Comparison of ENCODE assay signal across 18 cellular contexts in the genomic region with DNA sequence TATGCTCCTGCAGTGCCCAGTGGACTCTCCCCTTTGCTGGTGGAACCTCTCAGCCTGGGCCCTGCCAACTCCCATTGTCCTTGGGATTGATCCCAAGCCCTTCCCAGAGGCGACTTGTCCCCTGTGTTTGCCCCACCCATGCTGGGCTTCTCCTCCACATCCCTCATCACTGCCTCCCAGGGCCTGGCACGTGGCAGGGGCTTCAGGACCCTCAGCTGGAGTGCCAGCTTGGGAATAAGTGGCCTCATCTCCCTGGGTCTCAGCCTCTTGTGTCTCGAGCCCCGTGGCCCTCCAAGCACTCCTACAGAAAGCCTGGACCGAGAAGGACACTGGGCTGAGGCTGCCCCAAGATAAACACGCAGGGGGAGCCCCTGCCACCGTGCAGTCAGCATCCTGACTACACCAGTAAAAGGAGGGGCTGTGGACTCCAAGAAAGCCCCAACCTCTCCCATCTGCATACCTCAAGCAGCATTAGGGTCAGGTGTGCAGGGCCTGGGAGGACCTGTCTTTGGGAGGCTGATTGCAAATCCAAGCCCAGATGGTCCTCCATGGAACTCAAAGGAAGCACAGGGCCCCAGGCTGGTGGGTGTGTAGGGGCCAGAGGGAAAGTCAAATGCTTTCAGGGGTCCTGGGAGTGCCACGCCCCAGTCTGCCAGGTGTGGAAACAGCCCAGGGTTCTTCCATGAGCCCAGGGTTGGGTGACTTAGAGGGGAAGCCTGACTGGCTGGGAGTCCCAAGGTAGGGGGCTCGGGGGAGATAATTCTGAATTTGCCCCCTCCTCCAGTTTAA. TPM values are rescaled to one million over a fixed set of nuclear protein-coding genes. Genes with fewer than 3 reads are reported as not detected.
A peak's percentile ranks its signal among the peaks of the same experiment; 100 is the strongest.
DNase-seq lines count a peak whose midpoint lies in the region; ATAC-seq and TF ChIP-seq lines count a peak whose summit lies in the region.
"Had no signal": no experiment of that assay in that cellular context is flagged by ENCODE, and none has a peak within 500 bp of the region (broad histone marks: within the 10 kb centered on the region; RNA-seq: fewer than 3 reads in every experiment).

No MANE protein-coding gene starts in this region.

- peak; percentile 11 for DNase-seq in left ventricle myocardium superior
- DNase-seq in Right ventricle myocardium superior: no peak
- peak; percentile 30 for DNase-seq in activated CD8-positive, alpha-beta memory T cell treated with anti-CD3 and anti-CD28 coated beads, Interleukin-2, amount 10 ng/mL, durations not matched to agents 7 days and 5 days
- peak; percentile 35 for DNase-seq in left lobe of liver (ENCODE audit: low spot score)
- peak; percentile 52 for DNase-seq in type B pancreatic cell (ENCODE audit: extremely low spot score, unreplicated experiment)
- DNase-seq in DMS153 treated with DMSO at 0.1 percent for 48 hours (lab: John Stamatoyannopoulos, UW; ENCODE audit: unreplicated experiment): no peak
- no peak for DNase-seq in mesenchymal stem cell
- DNase-seq: activated gamma-delta T cell treated with Interleukin-2 at 50 U/mL for 16 hours; CD8-positive, alpha-beta memory T cell; NCI-H187; NK-92 treated with Interleukin-12 subunit alpha and Interleukin-12 subunit beta, amount 100 ng/mL, for 24 hours; retina had no signal

- no peak overlapping the region for H3K9ac ChIP-seq in mesenchymal stem cell (ENCODE audit: low read length)

- H3K23ac ChIP-seq in mesenchymal stem cell (ENCODE audit: low read length in 2 of 2): no peak overlapping the region

- H4K8ac ChIP-seq in mesenchymal stem cell (ENCODE audit: low read length): no peak overlapping the region

- H4K91ac ChIP-seq in mesenchymal stem cell (ENCODE audit: low read length): no peak overlapping the region

- H3K18ac ChIP-seq in mesenchymal stem cell (ENCODE audit: low read depth in 1 of 2, low read length in 2 of 2): no peak overlapping the region

- H3K79me1 ChIP-seq in mesenchymal stem cell (replicated peaks; ENCODE audit: low read length, poor library complexity, severe bottlenecking): no peaks in the 10 kb centered on the region

- H3K4me1 ChIP-seq in mesenchymal stem cell (ENCODE audit: control insufficient read depth, insufficient read depth, low read depth, low read length): no peaks in the 10 kb centered on the region

- no peak overlapping the region for H2BK5ac ChIP-seq in mesenchymal stem cell (ENCODE audit: low read depth, low read length, poor library complexity, severe bottlenecking)

- ATAC-seq in left ventricle myocardium superior: no peak
- no peak for ATAC-seq in Right ventricle myocardium superior (ENCODE audit: poor library complexity)
- ATAC-seq in activated CD8-positive, alpha-beta memory T cell treated with anti-CD3 and anti-CD28 coated beads, Interleukin-2, amount 10 ng/mL, durations not matched to agents 7 days and 5 days: no peak
- no peak for ATAC-seq in left lobe of liver
- no peak for ATAC-seq in GM21786 (IDR thresholded peaks at IDR 0.05; ENCODE audit: unreplicated experiment)
- ATAC-seq: stimulated activated naive CD8-positive, alpha-beta T cell treated with anti-CD3 and anti-CD28 coated beads, Interleukin-15, amount 100 ng/mL, for 72 hours; T-cell had no signal

- CTCF ChIA-PET in activated CD8-positive, alpha-beta memory T cell treated with anti-CD3 and anti-CD28 coated beads, Interleukin-2, amount 10 ng/mL, durations not matched to agents 7 days and 5 days (lab: Charles Lee): no interaction called here

- no peak overlapping the region for H3K4me3 ChIP-seq in mesenchymal stem cell (ENCODE audit: insufficient read depth in 1 of 2, low read depth in 1 of 2, low read length in 2 of 2)
- H3K4me3 ChIP-seq: hepatocyte had no signal

- H2AK5ac ChIP-seq in mesenchymal stem cell (ENCODE audit: low read length, severe bottlenecking): no peak overlapping the region

- no peak overlapping the region for H2BK15ac ChIP-seq in mesenchymal stem cell (ENCODE audit: low read depth, poor library complexity, severe bottlenecking)

- no peak overlapping the region for H3K27ac Mint-ChIP-seq in activated CD8-positive, alpha-beta memory T cell treated with anti-CD3 and anti-CD28 coated beads, Interleukin-2, amount 10 ng/mL, durations not matched to agents 7 days and 5 days
- no peak overlapping the region for H3K27ac Mint-ChIP-seq in type B pancreatic cell
- H3K27ac Mint-ChIP-seq: mesothelial cell of epicardium, T-cell had no signal

- no peaks in the 10 kb centered on the region for H3K36me3 ChIP-seq in mesenchymal stem cell (ENCODE audit: control insufficient read depth in 1 of 2, insufficient read depth in 2 of 2, low read depth in 1 of 2, low read length in 2 of 2)

- TF ChIP-seq CTCF in type B pancreatic cell (conservative IDR thresholded peaks at IDR 0.05): no peak

- no peak overlapping the region for H3K4ac ChIP-seq in mesenchymal stem cell (ENCODE audit: low read depth in 1 of 2, low read length in 2 of 2)

- no peak overlapping the region for H2AFZ ChIP-seq in mesenchymal stem cell (ENCODE audit: low read depth, low read length)
- H2AFZ ChIP-seq: hepatocyte had no signal

- intact Hi-C loops in left ventricle myocardium superior (cut with micrococcal nuclease): no loop called here
- intact Hi-C loops in Right ventricle myocardium superior (cut with DNase I): no loop called here

- H3K9me3 Mint-ChIP-seq in activated CD8-positive, alpha-beta memory T cell treated with anti-CD3 and anti-CD28 coated beads, Interleukin-2, amount 10 ng/mL, durations not matched to agents 7 days and 5 days (ENCODE audit: low read depth): no peaks in the 10 kb centered on the region
- no peaks in the 10 kb centered on the region for H3K9me3 Mint-ChIP-seq in type B pancreatic cell

- no peaks in the 10 kb centered on the region for H3K36me3 Mint-ChIP-seq in activated CD8-positive, alpha-beta memory T cell treated with anti-CD3 and anti-CD28 coated beads, Interleukin-2, amount 10 ng/mL, durations not matched to agents 7 days and 5 days
- no peaks in the 10 kb centered on the region for H3K36me3 Mint-ChIP-seq in type B pancreatic cell
- H3K36me3 Mint-ChIP-seq: mesothelial cell of epicardium, T-cell had no signal

- 63% methylated on average over 8 of the region's 9 CpGs for WGBS in mesenchymal stem cell

- no peak overlapping the region for H2BK12ac ChIP-seq in mesenchymal stem cell (ENCODE audit: low read length in 2 of 2)

- H3K9me3 ChIP-seq in mesenchymal stem cell (ENCODE audit: control insufficient read depth, low read length): peaks cover 11% of the 10 kb centered on the region

- H3K27me3 ChIP-seq in mesenchymal stem cell (ENCODE audit: control insufficient read depth in 1 of 2, insufficient read depth in 1 of 2, low read length in 2 of 2): peaks cover 7 to 18% of the 10 kb centered on the region in 2 experiments
- H3K27me3 ChIP-seq: hepatocyte had no signal

- no peak overlapping the region for H3K14ac ChIP-seq in mesenchymal stem cell (ENCODE audit: low read length in 2 of 2)

- H3K4me2 ChIP-seq in mesenchymal stem cell (ENCODE audit: low read length, poor library complexity, severe bottlenecking): no peak overlapping the region
- H3K4me2 ChIP-seq: hepatocyte had no signal

- no peak overlapping the region for H2BK120ac ChIP-seq in mesenchymal stem cell (ENCODE audit: low read depth, low read length)

- peaks cover 9% of the 10 kb centered on the region for H3K27me3 Mint-ChIP-seq in activated CD8-positive, alpha-beta memory T cell treated with anti-CD3 and anti-CD28 coated beads, Interleukin-2, amount 10 ng/mL, durations not matched to agents 7 days and 5 days
- peaks cover 2% of the 10 kb centered on the region for H3K27me3 Mint-ChIP-seq in type B pancreatic cell
- H3K27me3 Mint-ChIP-seq: stimulated activated naive CD8-positive, alpha-beta T cell treated with anti-CD3 and anti-CD28 coated beads, Interleukin-15, amount 100 ng/mL, for 72 hours; T-cell had no signal

- H3K4me3 Mint-ChIP-seq in activated CD8-positive, alpha-beta memory T cell treated with anti-CD3 and anti-CD28 coated beads, Interleukin-2, amount 10 ng/mL, durations not matched to agents 7 days and 5 days: no peak overlapping the region
- no peak overlapping the region for H3K4me3 Mint-ChIP-seq in type B pancreatic cell
- H3K4me3 Mint-ChIP-seq: CD8-positive, alpha-beta memory T cell; mesothelial cell of epicardium; stimulated activated naive CD8-positive, alpha-beta T cell treated with anti-CD3 and anti-CD28 coated beads, Interleukin-15, amount 100 ng/mL, for 72 hours; T-cell had no signal

- H3K4me1 Mint-ChIP-seq in activated CD8-positive, alpha-beta memory T cell treated with anti-CD3 and anti-CD28 coated beads, Interleukin-2, amount 10 ng/mL, durations not matched to agents 7 days and 5 days: no peaks in the 10 kb centered on the region
- no peaks in the 10 kb centered on the region for H3K4me1 Mint-ChIP-seq in type B pancreatic cell (ENCODE audit: unreplicated experiment)
- H3K4me1 Mint-ChIP-seq: CD8-positive, alpha-beta memory T cell; mesothelial cell of epicardium; stimulated activated naive CD8-positive, alpha-beta T cell treated with anti-CD3 and anti-CD28 coated beads, Interleukin-15, amount 100 ng/mL, for 72 hours; T-cell had no signal

- H3K27ac ChIP-seq in mesenchymal stem cell (ENCODE audit: low read length, poor library complexity, severe bottlenecking): no peak overlapping the region
- H3K27ac ChIP-seq: hepatocyte, RWPE1 had no signal

RNA-seq across cellular contexts. Expression of a gene that starts 9.5 kb away (rescaled TPM):
- 3.3 TPM for total RNA-seq in left ventricle myocardium superior
- total RNA-seq in Right ventricle myocardium superior: 3.1 TPM
- total RNA-seq in activated CD8-positive, alpha-beta memory T cell treated with anti-CD3 and anti-CD28 coated beads, Interleukin-2, amount 10 ng/mL, durations not matched to agents 7 days and 5 days: under 1 TPM in 1 of 2 experiments, not detected in 1; 0.12 TPM
- total RNA-seq in left lobe of liver: 0.33 TPM
- total RNA-seq in type B pancreatic cell (ENCODE audit: low replicate concordance): 8.7 and 14.4 TPM in 2 replicates
- polyA plus RNA-seq in mesenchymal stem cell (2013, experiment 1 of 2): 0.06 TPM
- 0.01 TPM for polyA plus RNA-seq in mesenchymal stem cell (2013, experiment 2 of 2)

Comparison
In these comparisons a context has a peak if more than half of its experiments do, and no peak if none do; other contexts are left out.
1. DNase-seq: peak in left ventricle myocardium superior (single experiment), activated CD8-positive, alpha-beta memory T cell treated with anti-CD3 and anti-CD28 coated beads, Interleukin-2, amount 10 ng/mL, durations not matched to agents 7 days and 5 days (single experiment), left lobe of liver (single experiment) and type B pancreatic cell (single experiment); none in Right ventricle myocardium superior (single experiment), DMS153 treated with DMSO at 0.1 percent for 48 hours (single experiment) and mesenchymal stem cell (single experiment).